ENCODE assay signal across 1 cellular context in the genomic region with DNA sequence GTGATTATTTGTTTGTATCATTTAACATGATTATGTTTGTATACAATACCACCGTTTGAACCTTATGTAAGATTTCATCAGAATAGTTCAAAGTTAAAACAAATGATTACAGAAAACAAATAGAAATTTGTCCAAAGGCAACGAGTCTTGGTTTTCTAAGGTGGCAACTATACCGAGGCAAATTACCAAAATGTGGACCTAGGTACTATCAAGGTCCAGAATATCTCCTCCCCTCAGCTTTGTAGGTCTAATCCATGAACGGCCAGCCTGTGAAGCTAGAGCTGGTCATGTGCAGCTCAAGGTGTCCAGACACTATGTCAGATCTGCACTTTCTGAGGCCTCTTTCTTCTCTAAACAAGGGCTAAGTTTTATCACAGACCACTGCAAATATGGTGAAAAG.
TF ChIP-seq lines count a peak whose summit lies in the region.

No MANE protein-coding gene starts in this region.

TF ChIP-seq in HepG2, 621 proteins besides CTCF, POLR2A, EP300 and RAD21 (continued from another document):
- TF ChIP-seq, protein P1, sequence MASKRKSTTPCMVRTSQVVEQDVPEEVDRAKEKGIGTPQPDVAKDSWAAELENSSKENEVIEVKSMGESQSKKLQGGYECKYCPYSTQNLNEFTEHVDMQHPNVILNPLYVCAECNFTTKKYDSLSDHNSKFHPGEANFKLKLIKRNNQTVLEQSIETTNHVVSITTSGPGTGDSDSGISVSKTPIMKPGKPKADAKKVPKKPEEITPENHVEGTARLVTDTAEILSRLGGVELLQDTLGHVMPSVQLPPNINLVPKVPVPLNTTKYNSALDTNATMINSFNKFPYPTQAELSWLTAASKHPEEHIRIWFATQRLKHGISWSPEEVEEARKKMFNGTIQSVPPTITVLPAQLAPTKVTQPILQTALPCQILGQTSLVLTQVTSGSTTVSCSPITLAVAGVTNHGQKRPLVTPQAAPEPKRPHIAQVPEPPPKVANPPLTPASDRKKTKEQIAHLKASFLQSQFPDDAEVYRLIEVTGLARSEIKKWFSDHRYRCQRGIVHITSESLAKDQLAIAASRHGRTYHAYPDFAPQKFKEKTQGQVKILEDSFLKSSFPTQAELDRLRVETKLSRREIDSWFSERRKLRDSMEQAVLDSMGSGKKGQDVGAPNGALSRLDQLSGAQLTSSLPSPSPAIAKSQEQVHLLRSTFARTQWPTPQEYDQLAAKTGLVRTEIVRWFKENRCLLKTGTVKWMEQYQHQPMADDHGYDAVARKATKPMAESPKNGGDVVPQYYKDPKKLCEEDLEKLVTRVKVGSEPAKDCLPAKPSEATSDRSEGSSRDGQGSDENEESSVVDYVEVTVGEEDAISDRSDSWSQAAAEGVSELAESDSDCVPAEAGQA (IDR thresholded peaks at IDR 0.05; ENCODE audit: low read depth): no peak
- TF ChIP-seq, protein P1 (CRISPR knock-in tag; IDR thresholded peaks at IDR 0.05; ENCODE audit: borderline replicate concordance): no peak
- no peak for TF ChIP-seq GZF1 (CRISPR knock-in tag; IDR thresholded peaks at IDR 0.05)
- TF ChIP-seq STAG1 (CRISPR knock-in tag; IDR thresholded peaks at IDR 0.05): no peak
- no peak for TF ChIP-seq ZEB1 (IDR thresholded peaks at IDR 0.05; ENCODE audit: insufficient replicate concordance, low read depth)
- no peak for TF ChIP-seq ZNF432 (CRISPR knock-in tag; IDR thresholded peaks at IDR 0.05; ENCODE audit: borderline replicate concordance)
- TF ChIP-seq, protein P2, sequence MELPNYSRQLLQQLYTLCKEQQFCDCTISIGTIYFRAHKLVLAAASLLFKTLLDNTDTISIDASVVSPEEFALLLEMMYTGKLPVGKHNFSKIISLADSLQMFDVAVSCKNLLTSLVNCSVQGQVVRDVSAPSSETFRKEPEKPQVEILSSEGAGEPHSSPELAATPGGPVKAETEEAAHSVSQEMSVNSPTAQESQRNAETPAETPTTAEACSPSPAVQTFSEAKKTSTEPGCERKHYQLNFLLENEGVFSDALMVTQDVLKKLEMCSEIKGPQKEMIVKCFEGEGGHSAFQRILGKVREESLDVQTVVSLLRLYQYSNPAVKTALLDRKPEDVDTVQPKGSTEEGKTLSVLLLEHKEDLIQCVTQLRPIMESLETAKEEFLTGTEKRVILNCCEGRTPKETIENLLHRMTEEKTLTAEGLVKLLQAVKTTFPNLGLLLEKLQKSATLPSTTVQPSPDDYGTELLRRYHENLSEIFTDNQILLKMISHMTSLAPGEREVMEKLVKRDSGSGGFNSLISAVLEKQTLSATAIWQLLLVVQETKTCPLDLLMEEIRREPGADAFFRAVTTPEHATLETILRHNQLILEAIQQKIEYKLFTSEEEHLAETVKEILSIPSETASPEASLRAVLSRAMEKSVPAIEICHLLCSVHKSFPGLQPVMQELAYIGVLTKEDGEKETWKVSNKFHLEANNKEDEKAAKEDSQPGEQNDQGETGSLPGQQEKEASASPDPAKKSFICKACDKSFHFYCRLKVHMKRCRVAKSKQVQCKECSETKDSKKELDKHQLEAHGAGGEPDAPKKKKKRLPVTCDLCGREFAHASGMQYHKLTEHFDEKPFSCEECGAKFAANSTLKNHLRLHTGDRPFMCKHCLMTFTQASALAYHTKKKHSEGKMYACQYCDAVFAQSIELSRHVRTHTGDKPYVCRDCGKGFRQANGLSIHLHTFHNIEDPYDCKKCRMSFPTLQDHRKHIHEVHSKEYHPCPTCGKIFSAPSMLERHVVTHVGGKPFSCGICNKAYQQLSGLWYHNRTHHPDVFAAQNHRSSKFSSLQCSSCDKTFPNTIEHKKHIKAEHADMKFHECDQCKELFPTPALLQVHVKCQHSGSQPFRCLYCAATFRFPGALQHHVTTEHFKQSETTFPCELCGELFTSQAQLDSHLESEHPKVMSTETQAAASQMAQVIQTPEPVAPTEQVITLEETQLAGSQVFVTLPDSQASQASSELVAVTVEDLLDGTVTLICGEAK (IDR thresholded peaks at IDR 0.05): no peak
- TF ChIP-seq, protein P2 (CRISPR knock-in tag; IDR thresholded peaks at IDR 0.05): no peak
- TF ChIP-seq MAFG (CRISPR knock-in tag; IDR thresholded peaks at IDR 0.05): no peak
- TF ChIP-seq SIN3A (IDR thresholded peaks at IDR 0.05; ENCODE audit: borderline replicate concordance, low read depth, low read length): no peak
- no peak for TF ChIP-seq SALL1 (CRISPR knock-in tag; IDR thresholded peaks at IDR 0.05)
- no peak for TF ChIP-seq CBX2 (IDR thresholded peaks at IDR 0.05; ENCODE audit: low read depth, low read length)
- no peak for TF ChIP-seq CBX2 (CRISPR knock-in tag; IDR thresholded peaks at IDR 0.05; ENCODE audit: low read depth)
- TF ChIP-seq, protein P3, sequence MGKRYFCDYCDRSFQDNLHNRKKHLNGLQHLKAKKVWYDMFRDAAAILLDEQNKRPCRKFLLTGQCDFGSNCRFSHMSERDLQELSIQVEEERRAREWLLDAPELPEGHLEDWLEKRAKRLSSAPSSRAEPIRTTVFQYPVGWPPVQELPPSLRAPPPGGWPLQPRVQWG (CRISPR knock-in tag; IDR thresholded peaks at IDR 0.05; ENCODE audit: borderline replicate concordance, low read depth): no peak
- TF ChIP-seq PAF1 (CRISPR knock-in tag; IDR thresholded peaks at IDR 0.05): no peak
- TF ChIP-seq, protein P4, sequence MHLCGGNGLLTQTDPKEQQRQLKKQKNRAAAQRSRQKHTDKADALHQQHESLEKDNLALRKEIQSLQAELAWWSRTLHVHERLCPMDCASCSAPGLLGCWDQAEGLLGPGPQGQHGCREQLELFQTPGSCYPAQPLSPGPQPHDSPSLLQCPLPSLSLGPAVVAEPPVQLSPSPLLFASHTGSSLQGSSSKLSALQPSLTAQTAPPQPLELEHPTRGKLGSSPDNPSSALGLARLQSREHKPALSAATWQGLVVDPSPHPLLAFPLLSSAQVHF (CRISPR knock-in tag; IDR thresholded peaks at IDR 0.05): no peak
TF ChIP-seq in HepG2: peak in this region for 6.
